10 cellular contexts compared by ENCODE assay signal in genomic region chr1:226820935-226821718, GRCh38. TPM values are rescaled to one million over a fixed set of nuclear protein-coding genes. Genes with fewer than 3 reads are reported as not detected.
DNase-seq lines count a peak whose midpoint lies in the region; ATAC-seq, FAIRE-seq and TF ChIP-seq lines count a peak whose summit lies in the region.
"Had no signal": no experiment of that assay in that cellular context is flagged by ENCODE, and none has a peak within 500 bp of the region (broad histone marks: within the 10 kb centered on the region; RNA-seq: fewer than 3 reads in every experiment).

No MANE protein-coding gene starts in this region.

- no peak overlapping the region for H2AFZ ChIP-seq in keratinocyte (ENCODE audit: control insufficient read depth, low read length)
- H2AFZ ChIP-seq in neural progenitor cell (replicated peaks): no peak overlapping the region

- DNase-seq in HEK293T (ENCODE audit: extremely low spot score) (peak; percentile 51), brain pericyte (ENCODE audit: low read depth, low spot score) (peak; percentile 17), keratinocyte (ENCODE audit: low read depth, low spot score) (peak; percentile 19), stomach (peak; percentile 52), neural progenitor cell (ENCODE audit: low spot score) (no peak), NCI-H2107 treated with DMSO at 0.1 percent for 48 hours (lab: John Stamatoyannopoulos, UW; ENCODE audit: unreplicated experiment) (no peak)
- DNase-seq: NCI-H2081; stimulated activated CD4-positive, alpha-beta T cell treated with anti-CD3 and anti-CD28 coated beads, Interleukin-2, amount 100 ng/mL, for 24 hours had no signal

- no peaks in the 10 kb centered on the region for H3K36me3 Mint-ChIP-seq in neural progenitor cell

- peaks cover 8% of the 10 kb centered on the region for H3K9me3 Mint-ChIP-seq in neural progenitor cell

- peak; percentile 97 for TF ChIP-seq EP300 in stomach (IDR thresholded peaks at IDR 0.05)

- H3K4me3 Mint-ChIP-seq in neural progenitor cell: no peak overlapping the region

- no peak overlapping the region for H3K4me2 ChIP-seq in keratinocyte (ENCODE audit: control insufficient read depth, extremely low read depth, insufficient read depth, low read depth, low read length)
- H3K4me2 ChIP-seq in neural progenitor cell: no peak overlapping the region

- intact Hi-C loops in stomach (cut with DNase I; ENCODE audit: low total_unique reads): loop anchor here (10.0 kb wide), 1 partner anchor 86 kb away; the partner anchor contains the start of gene ITPKB

- POLR2A ChIA-PET in HEK293T (lab: Yijun Ruan, JAX): interaction anchor here (0.8 to 1.5 kb wide), 5 partner anchors 8 to 118 kb away, joined by 3 to 6 read pairs (median 4); partner anchors contain the start of gene ITPKB

- no peak for TF ChIP-seq POLR2A in stomach (IDR thresholded peaks at IDR 0.05)

- dilution Hi-C loops in keratinocyte (cut with MboI; ENCODE audit: extremely low pct_ligation_motif_present, low sequenced_read_pairs): no loop called here

- WGBS in stomach, 5 donors: 35 to 65% (median 48%) methylated on average over 8 of the region's 8 CpGs

- H3K4me3 ChIP-seq in keratinocyte (ENCODE audit: control insufficient read depth in 2 of 3, extremely low read depth in 1 of 3, insufficient read depth in 2 of 3, low read depth in 1 of 3, low read length in 3 of 3) (no peak overlapping the region), stomach (no peak overlapping the region), neural progenitor cell (no peak overlapping the region)

- peaks cover 6% of the 10 kb centered on the region for H3K27me3 Mint-ChIP-seq in neural progenitor cell (ENCODE audit: insufficient read depth, low read depth)

- H3K79me2 ChIP-seq in keratinocyte (ENCODE audit: control insufficient read depth, insufficient read depth, low read length): no peaks in the 10 kb centered on the region
- no peaks in the 10 kb centered on the region for H3K79me2 ChIP-seq in neural progenitor cell (ENCODE audit: low read depth)

- no peaks in the 10 kb centered on the region for H3K9me3 ChIP-seq in keratinocyte (ENCODE audit: control insufficient read depth, low read depth, low read length)
- H3K9me3 ChIP-seq in stomach: no peaks in the 10 kb centered on the region
- H3K9me3 ChIP-seq in neural progenitor cell (ENCODE audit: low read depth): no peaks in the 10 kb centered on the region

- H3K4me1 ChIP-seq in keratinocyte (ENCODE audit: control insufficient read depth, extremely low read depth, insufficient read depth, low read length) (peaks cover 15% of the 10 kb centered on the region), stomach (peaks cover 0 to 25% (median 6%) of the 10 kb centered on the region in 4 donors), neural progenitor cell (peaks cover 4% of the 10 kb centered on the region)

- H3K27me3 ChIP-seq in keratinocyte (ENCODE audit: control insufficient read depth, extremely low read depth, insufficient read depth, low read length) (no peaks in the 10 kb centered on the region), stomach (no peaks in the 10 kb centered on the region), neural progenitor cell (no peaks in the 10 kb centered on the region)

- H3K9me1 ChIP-seq in keratinocyte (ENCODE audit: control insufficient read depth, extremely low read depth, insufficient read depth, low read length): no peaks in the 10 kb centered on the region

- ATAC-seq in GM19452 (IDR thresholded peaks at IDR 0.05; ENCODE audit: unreplicated experiment) (no peak), GM19463 (IDR thresholded peaks at IDR 0.05; ENCODE audit: unreplicated experiment) (no peak)

- H3K36me3 ChIP-seq in keratinocyte (ENCODE audit: control insufficient read depth in 2 of 2, extremely low read depth in 1 of 2, insufficient read depth in 2 of 2, low read length in 2 of 2) (no peaks in the 10 kb centered on the region), stomach (no peaks in the 10 kb centered on the region), neural progenitor cell (no peaks in the 10 kb centered on the region)

- TF ChIP-seq CTCF in keratinocyte (optimal IDR thresholded peaks at IDR 0.05 in 1 of 3, IDR thresholded peaks at IDR 0.05 in 1 of 3, conservative IDR thresholded peaks at IDR 0.05 in 1 of 3; ENCODE audit: extremely low read depth in 1 of 3, insufficient read depth in 2 of 3, low read length in 3 of 3): no peak
- no peak for TF ChIP-seq CTCF in stomach (IDR thresholded peaks at IDR 0.05)
- TF ChIP-seq CTCF in neural progenitor cell (IDR thresholded peaks at IDR 0.05): no peak

- H3K27ac ChIP-seq in keratinocyte (ENCODE audit: control insufficient read depth, insufficient read depth, low read length) (no peak overlapping the region), stomach (peak overlapping the region; percentile 60 to 93 (median 81)), neural progenitor cell (no peak overlapping the region)

- H3K9ac ChIP-seq in keratinocyte (ENCODE audit: control insufficient read depth, extremely low read depth, insufficient read depth, low read length): no peak overlapping the region
- H3K9ac ChIP-seq in neural progenitor cell: no peak overlapping the region

- CTCF ChIA-PET in HEK293T (lab: Yijun Ruan, JAX): interaction anchor here (0.6 to 1.6 kb wide), 4 partner anchors 9 to 625 kb away, joined by 3 to 7 read pairs (median 4); no protein-coding TSS in a partner anchor

- no peak overlapping the region for H3K27ac Mint-ChIP-seq in neural progenitor cell

- H3K4me1 Mint-ChIP-seq in neural progenitor cell: peaks cover 36% of the 10 kb centered on the region

- H3F3A ChIP-seq in neural progenitor cell (ENCODE audit: low read depth): no peaks in the 10 kb centered on the region

- H4K20me1 ChIP-seq in keratinocyte (ENCODE audit: control insufficient read depth, extremely low read depth, insufficient read depth, low read length) (no peaks in the 10 kb centered on the region), neural progenitor cell (ENCODE audit: low read depth) (no peaks in the 10 kb centered on the region)

- FAIRE-seq in keratinocyte (lab: Jason Lieb, UNC): peak; percentile 46

TF ChIP-seq in HEK293T, 16 proteins besides CTCF, POLR2A, EP300 and RAD21:
- no peak for TF ChIP-seq FOXA1 (IDR thresholded peaks at IDR 0.05)
- peak; percentile 88 for TF ChIP-seq PKNOX1 (IDR thresholded peaks at IDR 0.05)

RNA-seq across cellular contexts. Expression of gene PSEN2, which starts 49.3 kb away (rescaled TPM):
- polyA plus RNA-seq in keratinocyte: 9.5 to 13.9 TPM (median 11.5 TPM) in 3 replicates
- polyA plus RNA-seq in keratinocyte (2011; ENCODE audit: low read depth): 6.6 TPM
- polyA plus RNA-seq in keratinocyte (2011; cell fraction: cytosol; rRNA removed): 6.0 and 7.3 TPM in 2 replicates
- 29.3 and 31.0 TPM in 2 replicates for polyA plus RNA-seq in keratinocyte (2011; cell fraction: nucleus; rRNA removed)
- polyA plus RNA-seq in keratinocyte (2012; ENCODE audit: low replicate concordance): 9.2 and 10.3 TPM in 2 replicates
- polyA minus RNA-seq in keratinocyte: 15.0 to 20.8 TPM (median 20.0 TPM) in 3 replicates
- polyA minus RNA-seq in keratinocyte (2011; cell fraction: cytosol; rRNA and poly(A)+ RNA removed): 11.1 TPM
- polyA minus RNA-seq in keratinocyte (2011; cell fraction: nucleus; rRNA and poly(A)+ RNA removed): 19.0 and 25.9 TPM in 2 replicates
- 10 to 100 TPM in 4 of 5 donors, 1 to 10 TPM in 1; 2.7 to 36.2 (median 22.8) TPM for total RNA-seq in stomach
- polyA plus RNA-seq in stomach: 10 to 100 TPM in 1 of 3 donors, 1 to 10 TPM in 2; 6.3 to 11.8 (median 8.8) TPM
- 11.4 and 18.2 TPM in 2 replicates for total RNA-seq in neural progenitor cell (ENCODE audit: low replicate concordance)

Comparison
In these comparisons a context has a peak if more than half of its experiments do, and no peak if none do; other contexts are left out.
1. DNase-seq: peak in HEK293T (single experiment), brain pericyte (single experiment), keratinocyte (single experiment) and stomach (single experiment); none in neural progenitor cell (single experiment) and NCI-H2107 treated with DMSO at 0.1 percent for 48 hours (single experiment).
2. H3K27ac ChIP-seq: peak in stomach (5 of 5); none in keratinocyte (single experiment) and neural progenitor cell (single experiment).